ENCODE assay signal across 17 cellular contexts in the genomic region with DNA sequence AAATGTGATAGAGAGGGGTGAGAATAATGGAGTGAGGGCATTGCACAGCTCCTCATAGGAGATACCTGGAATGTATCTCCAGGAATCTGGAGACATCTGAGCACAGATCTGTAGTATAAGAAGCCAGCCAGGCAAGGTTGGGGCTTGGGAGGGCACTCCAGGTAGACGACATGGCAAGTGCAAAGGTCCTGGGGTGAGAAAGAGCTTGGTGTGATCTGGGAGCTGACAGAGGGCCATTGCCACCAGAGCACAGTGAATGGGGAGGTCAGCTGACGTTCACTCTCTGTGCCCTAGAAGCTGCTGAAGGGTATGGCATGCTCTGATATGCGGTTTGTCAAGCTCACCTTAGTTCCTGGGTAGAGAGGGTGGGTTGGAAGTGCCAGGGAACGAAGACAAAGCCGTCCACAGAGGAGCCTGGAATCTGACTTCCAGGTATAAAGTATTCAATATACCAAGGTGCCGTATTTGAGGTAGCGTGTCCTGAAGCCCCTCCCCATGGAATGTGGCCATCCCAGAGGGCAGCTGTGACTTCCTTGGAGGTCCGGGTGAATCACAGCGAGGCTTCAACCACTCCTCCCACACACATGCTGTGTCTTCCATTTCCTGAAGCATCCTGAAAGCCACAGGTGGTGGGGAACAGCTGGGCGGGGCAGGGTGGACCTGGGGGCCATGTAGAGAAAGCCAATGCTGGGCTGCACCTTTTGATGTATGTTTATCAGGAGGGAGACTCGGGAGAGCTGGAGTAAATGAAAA.
"Had no signal": no experiment of that assay in that cellular context is flagged by ENCODE, and none has a peak within 500 bp of the region (broad histone marks: within the 10 kb centered on the region; RNA-seq: fewer than 3 reads in every experiment).

No MANE protein-coding gene starts in this region.

- DNase-seq: activated CD4-positive, alpha-beta T cell treated with anti-CD3 and anti-CD28 coated beads for 4 hours; activated CD8-positive, alpha-beta memory T cell treated with anti-CD3 and anti-CD28 coated beads, Interleukin-2, amount 50 U/mL, for 4 hours; activated CD8-positive, alpha-beta T cell treated with anti-CD3 and anti-CD28 coated beads, Interleukin-2, amount 10 ng/mL, durations not matched to agents 7 days and 5 days; activated effector memory CD4-positive, alpha-beta T cell treated with anti-CD3 and anti-CD28 coated beads, Interleukin-2, amount 50 U/mL, for 16 hours; activated T-cell treated with anti-CD3 and anti-CD28 coated beads, Interleukin-2, amount 50 U/mL, for 48 hours; caudate nucleus; left lung; mucosa of descending colon; naive thymus-derived CD4-positive, alpha-beta T cell; retina; T-helper 17 cell; thyroid gland had no signal

- H3K27ac Mint-ChIP-seq: activated CD8-positive, alpha-beta T cell treated with anti-CD3 and anti-CD28 coated beads, Interleukin-2, amount 10 ng/mL, durations not matched to agents 7 days and 5 days; activated naive CD4-positive, alpha-beta T cell treated with anti-CD3 and anti-CD28 coated beads, Interleukin-2, amount 50 U/mL, for 72 hours; naive thymus-derived CD4-positive, alpha-beta T cell; stimulated activated effector memory CD8-positive, alpha-beta T cell treated with anti-CD3 and anti-CD28 coated beads, Interleukin-12 subunit alpha, Interleukin-12 subunit beta, amount 100 ng/mL, for 72 hours; T-helper 17 cell had no signal

- H3K9ac ChIP-seq: parathyroid adenoma had no signal

- H3K79me2 ChIP-seq: parathyroid adenoma had no signal

- H2AFZ ChIP-seq: parathyroid adenoma had no signal

- H3K4me1 Mint-ChIP-seq: stimulated activated effector memory CD8-positive, alpha-beta T cell treated with anti-CD3 and anti-CD28 coated beads, Interleukin-12 subunit alpha, Interleukin-12 subunit beta, amount 100 ng/mL, for 72 hours; T-helper 17 cell had no signal

- H3K36me3 Mint-ChIP-seq: activated naive CD4-positive, alpha-beta T cell treated with anti-CD3 and anti-CD28 coated beads, Interleukin-2, amount 50 U/mL, for 72 hours; naive thymus-derived CD4-positive, alpha-beta T cell; stimulated activated effector memory CD8-positive, alpha-beta T cell treated with anti-CD3 and anti-CD28 coated beads, Interleukin-12 subunit alpha, Interleukin-12 subunit beta, amount 100 ng/mL, for 72 hours had no signal

- H3K27ac ChIP-seq: left lung, parathyroid adenoma, thyroid gland, vagina had no signal

- H3K9me3 ChIP-seq: left lung, mucosa of descending colon, thyroid gland, vagina had no signal

- H3K27me3 ChIP-seq: thyroid gland, vagina had no signal

- H3K36me3 ChIP-seq: left lung, thyroid gland, vagina had no signal

- H3K9me3 Mint-ChIP-seq: activated naive CD4-positive, alpha-beta T cell treated with anti-CD3 and anti-CD28 coated beads, Interleukin-2, amount 50 U/mL, for 72 hours; stimulated activated effector memory CD8-positive, alpha-beta T cell treated with anti-CD3 and anti-CD28 coated beads, Interleukin-12 subunit alpha, Interleukin-12 subunit beta, amount 100 ng/mL, for 72 hours had no signal

- H3K4me3 Mint-ChIP-seq: activated CD8-positive, alpha-beta T cell treated with anti-CD3 and anti-CD28 coated beads, Interleukin-2, amount 10 ng/mL, durations not matched to agents 7 days and 5 days; naive thymus-derived CD4-positive, alpha-beta T cell; stimulated activated effector memory CD8-positive, alpha-beta T cell treated with anti-CD3 and anti-CD28 coated beads, Interleukin-12 subunit alpha, Interleukin-12 subunit beta, amount 100 ng/mL, for 72 hours; T-helper 17 cell had no signal

- ATAC-seq: activated CD8-positive, alpha-beta T cell treated with anti-CD3 and anti-CD28 coated beads, Interleukin-2, amount 10 ng/mL, durations not matched to agents 7 days and 5 days; activated naive CD4-positive, alpha-beta T cell treated with anti-CD3 and anti-CD28 coated beads, Interleukin-2, amount 50 U/mL, for 72 hours; esophagus mucosa; left lung; mucosa of descending colon; naive thymus-derived CD4-positive, alpha-beta T cell; stimulated activated effector memory CD8-positive, alpha-beta T cell treated with anti-CD3 and anti-CD28 coated beads, Interleukin-12 subunit alpha, Interleukin-12 subunit beta, amount 100 ng/mL, for 72 hours; T-helper 17 cell had no signal

- H3K4me3 ChIP-seq: left lung, mucosa of descending colon, thyroid gland, vagina had no signal

- H3K4me1 ChIP-seq: left lung, parathyroid adenoma, thyroid gland, vagina had no signal
